1 cellular context compared by ENCODE assay signal in the genomic region with DNA sequence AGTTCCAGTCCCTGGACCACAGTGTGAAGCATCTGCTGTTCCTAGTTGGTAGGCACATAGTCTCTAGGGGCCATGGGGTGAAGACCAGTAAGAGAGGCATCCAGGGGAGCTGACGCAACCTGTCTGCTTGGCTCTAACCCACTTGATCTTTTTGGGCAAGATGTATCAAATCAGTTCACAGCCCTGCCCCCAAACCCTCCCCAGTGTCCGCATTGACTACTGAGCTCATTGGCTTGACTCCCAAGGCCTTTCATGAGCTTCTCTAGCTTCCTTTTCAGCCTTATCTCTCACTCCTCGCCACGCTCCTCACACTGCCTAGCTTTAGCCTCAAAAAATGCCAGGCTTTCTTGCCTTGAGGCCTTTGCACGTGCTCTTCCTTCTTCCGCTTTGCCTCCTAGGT.
TF ChIP-seq lines count a peak whose summit lies in the region.

No MANE protein-coding gene starts in this region.

TF ChIP-seq in IMR-90, 13 proteins besides CTCF, POLR2A, EP300 and RAD21:
- TF ChIP-seq NFE2L2 (IDR thresholded peaks at IDR 0.05; ENCODE audit: low read depth, low read length), result no peak
- TF ChIP-seq MXI1 (IDR thresholded peaks at IDR 0.05; ENCODE audit: borderline replicate concordance, low read depth, low read length), result no peak
- TF ChIP-seq, protein P1, sequence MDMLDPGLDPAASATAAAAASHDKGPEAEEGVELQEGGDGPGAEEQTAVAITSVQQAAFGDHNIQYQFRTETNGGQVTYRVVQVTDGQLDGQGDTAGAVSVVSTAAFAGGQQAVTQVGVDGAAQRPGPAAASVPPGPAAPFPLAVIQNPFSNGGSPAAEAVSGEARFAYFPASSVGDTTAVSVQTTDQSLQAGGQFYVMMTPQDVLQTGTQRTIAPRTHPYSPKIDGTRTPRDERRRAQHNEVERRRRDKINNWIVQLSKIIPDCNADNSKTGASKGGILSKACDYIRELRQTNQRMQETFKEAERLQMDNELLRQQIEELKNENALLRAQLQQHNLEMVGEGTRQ (IDR thresholded peaks at IDR 0.05; ENCODE audit: low read depth, low read length), result no peak
- TF ChIP-seq MAFK (IDR thresholded peaks at IDR 0.05; ENCODE audit: low read depth, low read length), result no peak
- no peak for TF ChIP-seq FOS (IDR thresholded peaks at IDR 0.05; ENCODE audit: low read depth, low read length)
- TF ChIP-seq CHD1 (IDR thresholded peaks at IDR 0.05; ENCODE audit: low read depth, low read length), result no peak
- TF ChIP-seq CEBPB (IDR thresholded peaks at IDR 0.05; ENCODE audit: low read depth, low read length), result no peak
- TF ChIP-seq RCOR1 (IDR thresholded peaks at IDR 0.05; ENCODE audit: insufficient replicate concordance, low read length), result no peak
- TF ChIP-seq SMC3 (IDR thresholded peaks at IDR 0.05; ENCODE audit: low read depth, low read length), result no peak
- TF ChIP-seq RFX5 (IDR thresholded peaks at IDR 0.05; ENCODE audit: low read depth, low read length), result no peak
- TF ChIP-seq BHLHE40 (IDR thresholded peaks at IDR 0.05; ENCODE audit: low read depth, low read length), result no peak
- no peak for TF ChIP-seq MAZ (IDR thresholded peaks at IDR 0.05; ENCODE audit: borderline replicate concordance, low read depth, low read length)
- TF ChIP-seq, protein P2, sequence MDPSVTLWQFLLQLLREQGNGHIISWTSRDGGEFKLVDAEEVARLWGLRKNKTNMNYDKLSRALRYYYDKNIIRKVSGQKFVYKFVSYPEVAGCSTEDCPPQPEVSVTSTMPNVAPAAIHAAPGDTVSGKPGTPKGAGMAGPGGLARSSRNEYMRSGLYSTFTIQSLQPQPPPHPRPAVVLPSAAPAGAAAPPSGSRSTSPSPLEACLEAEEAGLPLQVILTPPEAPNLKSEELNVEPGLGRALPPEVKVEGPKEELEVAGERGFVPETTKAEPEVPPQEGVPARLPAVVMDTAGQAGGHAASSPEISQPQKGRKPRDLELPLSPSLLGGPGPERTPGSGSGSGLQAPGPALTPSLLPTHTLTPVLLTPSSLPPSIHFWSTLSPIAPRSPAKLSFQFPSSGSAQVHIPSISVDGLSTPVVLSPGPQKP (IDR thresholded peaks at IDR 0.05; ENCODE audit: borderline replicate concordance, low read depth, low read length), result no peak
